In genomic region chr12:86931714-86932113, GRCh38 we compare ENCODE assay signal across 23 cellular contexts.
"Had no signal": no experiment of that assay in that cellular context is flagged by ENCODE, and none has a peak within 500 bp of the region (broad histone marks: within the 10 kb centered on the region; RNA-seq: fewer than 3 reads in every experiment).

No MANE protein-coding gene starts in this region.

- H3K4me1 ChIP-seq: SJCRH30 had no signal

- H3K4me3 ChIP-seq: MG63, SJCRH30 had no signal

- H3K27ac ChIP-seq: HL-60, SJCRH30 had no signal

- DNase-seq: KBM-7, MG63, NCI-H1092, NCI-H1105 treated with DMSO at 0.1 percent for 48 hours, NCI-H1417 treated with DMSO at 0.1 percent for 48 hours, NCI-H146, NCI-H1694 treated with DMSO at 0.1 percent for 48 hours, NCI-H1930, NCI-H2081, NCI-H2107, NCI-H226, NCI-H446, NCI-H510A, NCI-H524 treated with DMSO at 0.1 percent for 48 hours, NCI-H69, NCI-H774, RPMI8226, SHP77 treated with DMSO at 0.1 percent for 48 hours, SJCRH30 had no signal

- H3K9me3 ChIP-seq: MG63, SJCRH30 had no signal

- FAIRE-seq: RCC 7860 had no signal

- H3K27me3 ChIP-seq: MG63, SJCRH30 had no signal

- H3K36me3 ChIP-seq: MG63, SJCRH30 had no signal

- ATAC-seq: Right ventricle myocardium inferior, SK-N-SH treated with all-trans-retinoic acid at 6 μM for 48 hours had no signal
